7 cellular contexts compared by ENCODE assay signal in genomic region chr17:82051776-82052637, GRCh38. TPM values are rescaled to one million over a fixed set of nuclear protein-coding genes. Genes with fewer than 3 reads are reported as not detected.
DNase-seq lines count a peak whose midpoint lies in the region; ATAC-seq and TF ChIP-seq lines count a peak whose summit lies in the region.

Gene GPS1 (plus strand): TSS chr17:82051898. CDS start chr17:82051932, 34 bp downstream.
Gene RFNG (minus strand): TSS chr17:82051811. CDS start chr17:82051766, 45 bp downstream.

- peaks cover 12% of the 10 kb centered on the region for H3K4me1 Mint-ChIP-seq in activated T-cell treated with anti-CD3 and anti-CD28 coated beads, Interleukin-2, amount 50 U/mL, for 4 hours (ENCODE audit: low read depth)
- peaks cover 8 to 18% (median 10%) of the 10 kb centered on the region in 3 donors for H3K4me1 Mint-ChIP-seq in naive B cell

- H3K27ac ChIP-seq in PC-3 (ENCODE audit: low read length) (no peak within 1 kb of the TSS), esophagus squamous epithelium (peak within 1 kb of the TSS; percentile 77 to 88 (median 86))

- BruUV-seq in PC-3 (replicated peaks; lab: Mats Ljungman, UMichigan): no TSS peak

- H3K27me3 ChIP-seq in PC-3 (ENCODE audit: low read length) (no peaks in the 10 kb centered on the region), esophagus squamous epithelium (no peaks in the 10 kb centered on the region)

- H3F3A ChIP-seq in PC-3 (ENCODE audit: low read length, unreplicated experiment): no peaks in the 10 kb centered on the region

- H3K79me2 ChIP-seq in PC-3 (ENCODE audit: low read length): peaks cover 28% of the 10 kb centered on the region

- ATAC-seq in HG03175 (IDR thresholded peaks at IDR 0.05; ENCODE audit: unreplicated experiment) (peak; percentile 54), PC-3 (peak; percentile 81), naive B cell (ENCODE audit: low read depth in 2 of 2) (peak; percentile 95 to 96)
- ATAC-seq in activated T-cell treated with anti-CD3 and anti-CD28 coated beads, Interleukin-2, amount 50 U/mL, for 4 hours: peak; percentile 91

- no peaks in the 10 kb centered on the region for H3K9me2 ChIP-seq in PC-3 (replicated peaks; ENCODE audit: low read length)

- intact Hi-C loops in PC-3 (cut with micrococcal nuclease): no loop called here
- intact Hi-C loops in esophagus squamous epithelium (cut with DNase I): no loop called here

- POLR2A ChIA-PET in PC-3 (lab: Charles Lee; ENCODE audit: unreplicated experiment): interaction anchor here (0.7 to 1.0 kb wide), 2 partner anchors 13 to 14 kb away, joined by 3 to 5 read pairs; partner anchors contain the start of gene DCXR

- WGBS in esophagus squamous epithelium, 2 donors: no CpG with 5 or more reads among the region's 94 CpGs

- peak within 1 kb of the TSS; percentile 100 for H3K4me3 ChIP-seq in PC-3 (ENCODE audit: low read length)
- peak within 1 kb of the TSS; percentile 72 to 83 (median 80) for H3K4me3 ChIP-seq in esophagus squamous epithelium

- CTCF ChIA-PET in PC-3 (lab: Charles Lee): interaction anchor here (0.7 kb wide), 1 partner anchor 92 kb away, joined by 3 read pairs; no protein-coding TSS in a partner anchor

- peak within 1 kb of the TSS; percentile 99 for H3K4me2 ChIP-seq in PC-3 (ENCODE audit: low read length)

- no peaks in the 10 kb centered on the region for H4K20me1 ChIP-seq in PC-3 (ENCODE audit: low read length)

- peak within 1 kb of the TSS in 4 of 6 donors; percentile 47 to 97 (median 80) for H3K27ac Mint-ChIP-seq in naive B cell

- peaks cover 6% of the 10 kb centered on the region for H3K36me3 Mint-ChIP-seq in activated T-cell treated with anti-CD3 and anti-CD28 coated beads, Interleukin-2, amount 50 U/mL, for 4 hours (ENCODE audit: insufficient read depth)
- no peaks in the 10 kb centered on the region for H3K36me3 Mint-ChIP-seq in naive B cell

- H3K9me3 ChIP-seq in PC-3 (ENCODE audit: low read length) (no peaks in the 10 kb centered on the region), esophagus squamous epithelium (no peaks in the 10 kb centered on the region)

- no peaks in the 10 kb centered on the region for H3K27me3 Mint-ChIP-seq in activated T-cell treated with anti-CD3 and anti-CD28 coated beads, Interleukin-2, amount 50 U/mL, for 4 hours (ENCODE audit: low read depth)
- no peaks in the 10 kb centered on the region for H3K27me3 Mint-ChIP-seq in naive B cell

- TF ChIP-seq POLR2A in GM15510 (IDR thresholded peaks at IDR 0.05; ENCODE audit: borderline replicate concordance, extremely low read depth, insufficient read length) (peak; percentile 58), esophagus squamous epithelium (IDR thresholded peaks at IDR 0.05) (peak in 2 of 4 donors; percentile 22 to 27)

- H2AFZ ChIP-seq in PC-3 (ENCODE audit: low read length): peak within 1 kb of the TSS; percentile 48; the same call in 1 of the 2 replicates

- peak within 1 kb of the TSS; percentile 86 for H3K4me3 Mint-ChIP-seq in activated T-cell treated with anti-CD3 and anti-CD28 coated beads, Interleukin-2, amount 50 U/mL, for 4 hours
- peak within 1 kb of the TSS; percentile 76 to 92 (median 86) for H3K4me3 Mint-ChIP-seq in naive B cell

- H3K4me1 ChIP-seq in PC-3 (ENCODE audit: insufficient read depth, low read length) (peaks cover 8% of the 10 kb centered on the region; the same call in 1 of the 2 replicates), esophagus squamous epithelium (peaks cover 28 to 51% (median 36%) of the 10 kb centered on the region in 3 donors)

- H3K9me3 Mint-ChIP-seq in activated T-cell treated with anti-CD3 and anti-CD28 coated beads, Interleukin-2, amount 50 U/mL, for 4 hours: no peaks in the 10 kb centered on the region
- no peaks in the 10 kb centered on the region for H3K9me3 Mint-ChIP-seq in naive B cell

- peak within 1 kb of the TSS; percentile 92 for H3K9ac ChIP-seq in PC-3 (ENCODE audit: low read length)

- DNase-seq in PC-3: peak; percentile 68
- peak; percentile 81 for DNase-seq in activated T-cell treated with anti-CD3 and anti-CD28 coated beads, Interleukin-2, amount 50 U/mL, for 4 hours
- no peak for DNase-seq in esophagus squamous epithelium (lab: John Stamatoyannopoulos, UW)
- DNase-seq in naive B cell: peak; percentile 74
- DNase-seq in stimulated activated CD8-positive, alpha-beta memory T cell treated with anti-CD3 and anti-CD28 coated beads, Interleukin-7, amount 100 ng/mL, for 48 hours (ENCODE audit: extremely low read depth in 1 of 2, low read depth in 1 of 2): peak; percentile 76 to 78

- no peak for TF ChIP-seq CTCF in PC-3 (conservative IDR thresholded peaks at IDR 0.05; ENCODE audit: low read depth, low read length)
- no peak for TF ChIP-seq CTCF in esophagus squamous epithelium (IDR thresholded peaks at IDR 0.05)

- H3K36me3 ChIP-seq in PC-3 (ENCODE audit: low read depth, low read length): peaks cover 10% of the 10 kb centered on the region
- peaks cover 26 to 74% (median 33%) of the 10 kb centered on the region in 3 donors for H3K36me3 ChIP-seq in esophagus squamous epithelium

RNA-seq across cellular contexts. Expression of gene GPS1, which starts in this region (rescaled TPM):
- 240 and 287 TPM in 2 replicates for total RNA-seq in PC-3 (2014; rRNA removed)
- total RNA-seq in activated T-cell treated with anti-CD3 and anti-CD28 coated beads, Interleukin-2, amount 50 U/mL, for 4 hours: 100 to 1,000 TPM; 172 to 183 (median 177) TPM
- total RNA-seq in esophagus squamous epithelium: 10 to 100 TPM; 62.8 to 76.9 (median 69.5) TPM
- polyA plus RNA-seq in naive B cell (ENCODE audit: low read depth in 6 of 6): 100 to 1,000 TPM; 103 to 138 (median 109) TPM

RNA-seq across cellular contexts. Expression of gene RFNG, which starts in this region (rescaled TPM):
- total RNA-seq in PC-3 (2014; rRNA removed) (46.7 and 46.8 TPM in 2 replicates), esophagus squamous epithelium (10 to 100 TPM; 24.9 to 38.1 (median 31.2) TPM)
- total RNA-seq in activated T-cell treated with anti-CD3 and anti-CD28 coated beads, Interleukin-2, amount 50 U/mL, for 4 hours: 10 to 100 TPM; 20.3 to 21.5 (median 20.4) TPM
- 1 to 10 TPM; 2.6 to 7.6 (median 4.8) TPM for polyA plus RNA-seq in naive B cell (ENCODE audit: low read depth in 6 of 6)
